In genomic region chrX:56802921-56803848, GRCh38 we compare ENCODE assay signal across 8 cellular contexts.
DNase-seq lines count a peak whose midpoint lies in the region; ATAC-seq and TF ChIP-seq lines count a peak whose summit lies in the region.

No MANE protein-coding gene starts in this region.

- ATAC-seq in gastroesophageal sphincter (peak; percentile 81), aorta (ENCODE audit: low FRiP score) (peak; percentile 91)

- TF ChIP-seq POLR2A in gastroesophageal sphincter (IDR thresholded peaks at IDR 0.05), result no peak

- DNase-seq in HFF-Myc (ENCODE audit: extremely low read depth, low read depth), result no peak
- DNase-seq in RKO (ENCODE audit: low spot score), result peak; percentile 75
- DNase-seq in activated naive CD4-positive, alpha-beta T cell treated with anti-CD3 and anti-CD28 coated beads, Interleukin-2, amount 50 U/mL, for 16 hours, result peak; percentile 62
- peak; percentile 90 to 93 for DNase-seq in aorta
- no peak for DNase-seq in NCI-H82 treated with DMSO at 0.1 percent for 48 hours (lab: John Stamatoyannopoulos, UW; ENCODE audit: unreplicated experiment)

- H3K79me2 ChIP-seq in parathyroid adenoma, result peaks cover 2% of the 10 kb centered on the region

- H3K36me3 ChIP-seq in BLaER1, result 0 out of 2 replicates have a peak, but pooled peaks cover 18% of the 10 kb centered on the region
- no peaks in the 10 kb centered on the region for H3K36me3 ChIP-seq in gastroesophageal sphincter
- no peaks in the 10 kb centered on the region for H3K36me3 ChIP-seq in parathyroid adenoma (ENCODE audit: control insufficient read depth, insufficient read depth, low read length)
- H3K36me3 ChIP-seq in aorta (ENCODE audit: control insufficient read depth in 1 of 2, insufficient read depth in 2 of 2, low read length in 1 of 2), result no peaks in the 10 kb centered on the region

- H3K27ac ChIP-seq in BLaER1 (peak overlapping the region; percentile 89), gastroesophageal sphincter (peak overlapping the region in 2 of 4 donors; percentile 83 to 89), parathyroid adenoma (peak overlapping the region; percentile 43), aorta (ENCODE audit: low read depth in 1 of 2, low read length in 2 of 2) (peak overlapping the region in 1 of 2 donors; percentile 17)

- TF ChIP-seq EP300 in gastroesophageal sphincter (IDR thresholded peaks at IDR 0.05), result no peak

- H4K20me1 ChIP-seq in BLaER1, result 0 out of 2 replicates have a peak, but pooled peaks cover 9% of the 10 kb centered on the region

- H3K9me3 ChIP-seq in BLaER1, result no peaks in the 10 kb centered on the region
- no peaks in the 10 kb centered on the region for H3K9me3 ChIP-seq in gastroesophageal sphincter
- no peaks in the 10 kb centered on the region for H3K9me3 ChIP-seq in parathyroid adenoma (ENCODE audit: control insufficient read depth, low read length)
- no peaks in the 10 kb centered on the region for H3K9me3 ChIP-seq in aorta (ENCODE audit: control insufficient read depth, low read length)

- H3K4me3 ChIP-seq in BLaER1 (peak overlapping the region; percentile 72), HFF-Myc (replicated peaks; ENCODE audit: low read depth, low read length) (no peak overlapping the region), gastroesophageal sphincter (no peak overlapping the region), parathyroid adenoma (ENCODE audit: low read depth, low read length) (no peak overlapping the region), aorta (ENCODE audit: low read length in 2 of 2) (peak overlapping the region in 1 of 2 donors; percentile 50)

- intact Hi-C loops in aorta (cut with DNase I), result no loop called here

- 29% methylated on average over 8 of the region's 27 CpGs; no CpG with 5 or more reads in 1 of the 2 donors for WGBS in gastroesophageal sphincter (ENCODE audit: low coverage in 1 of 2), 2 donors
- 26 to 51% methylated on average over 27 of the region's 27 CpGs for WGBS in aorta, 2 donors

- peak; percentile 31 for TF ChIP-seq CTCF in HFF-Myc (IDR thresholded peaks at IDR 0.05; ENCODE audit: low read depth, low read length, missing control alignments)
- peak in 3 of 4 experiments; percentile 22 to 73 (median 27) for TF ChIP-seq CTCF in gastroesophageal sphincter (IDR thresholded peaks at IDR 0.05)
- TF ChIP-seq CTCF in parathyroid adenoma (IDR thresholded peaks at IDR 0.05), result peak; percentile 41

- peak overlapping the region; percentile 72 for H3K4me2 ChIP-seq in BLaER1
- H3K4me2 ChIP-seq in parathyroid adenoma (ENCODE audit: low read length), result no peak overlapping the region

- peak overlapping the region; percentile 89 for H3K9ac ChIP-seq in BLaER1
- H3K9ac ChIP-seq in parathyroid adenoma, result no peak overlapping the region

- H3K27me3 ChIP-seq in BLaER1 (no peaks in the 10 kb centered on the region), gastroesophageal sphincter (no peaks in the 10 kb centered on the region), parathyroid adenoma (ENCODE audit: control insufficient read depth, insufficient read depth, low read length) (no peaks in the 10 kb centered on the region), aorta (ENCODE audit: control insufficient read depth in 1 of 2, insufficient read depth in 2 of 2, low read length in 1 of 2) (no peaks in the 10 kb centered on the region)

- peaks cover 51% of the 10 kb centered on the region for H3K4me1 ChIP-seq in BLaER1
- H3K4me1 ChIP-seq in gastroesophageal sphincter, result peaks cover 0 to 9% (median 9%) of the 10 kb centered on the region in 3 donors
- peaks cover 12% of the 10 kb centered on the region for H3K4me1 ChIP-seq in parathyroid adenoma
- H3K4me1 ChIP-seq in aorta (ENCODE audit: control insufficient read depth in 1 of 2, insufficient read depth in 2 of 2, low read length in 2 of 2), result no peaks in the 10 kb centered on the region

- peak overlapping the region; percentile 6 for H2AFZ ChIP-seq in parathyroid adenoma

Comparison
In these comparisons a context has a peak if more than half of its experiments do, and no peak if none do; other contexts are left out.
1. DNase-seq: peak in RKO (single experiment), activated naive CD4-positive, alpha-beta T cell treated with anti-CD3 and anti-CD28 coated beads, Interleukin-2, amount 50 U/mL, for 16 hours (single experiment) and aorta (2 of 2); none in HFF-Myc (single experiment) and NCI-H82 treated with DMSO at 0.1 percent for 48 hours (single experiment).
2. Peak in every context shown above with its lines, with median percentiles within 50 percentile points of each other: CTCF ChIP-seq.